ENCODE assay signal across 9 cellular contexts in the genomic region with DNA sequence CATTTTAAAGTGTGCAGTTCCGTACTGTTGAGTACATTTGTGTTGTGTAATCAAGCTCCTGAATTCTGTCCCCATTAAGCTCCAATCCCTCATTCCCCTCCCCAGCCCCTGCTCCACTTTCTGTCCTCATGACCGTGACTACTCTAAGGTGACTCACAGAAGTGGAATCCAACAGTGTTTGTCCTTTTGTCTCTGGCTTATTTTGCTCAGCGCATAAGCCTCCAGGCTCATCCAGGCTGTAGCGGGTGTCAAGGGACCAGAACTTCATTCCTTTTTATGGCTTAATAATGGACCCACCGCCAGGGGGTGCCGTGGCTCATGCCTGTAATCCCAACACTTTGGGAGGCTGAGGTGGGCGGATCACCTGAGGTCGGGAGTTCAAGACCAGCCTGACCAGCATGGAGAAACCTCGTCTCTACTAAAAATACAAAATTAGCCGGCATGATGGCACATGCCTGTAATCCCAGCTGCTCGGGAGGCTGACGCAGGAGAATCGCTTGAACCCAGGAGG. TPM values are rescaled to one million over a fixed set of nuclear protein-coding genes. Genes with fewer than 3 reads are reported as not detected.
DNase-seq lines count a peak whose midpoint lies in the region; TF ChIP-seq lines count a peak whose summit lies in the region.
"Not testable (repeated sequence)": the region's sequence is repeated elsewhere in the genome, so short reads cannot be mapped to it uniquely, and the experiment has no call there.
"Had no signal": no experiment of that assay in that cellular context is flagged by ENCODE, and none has a peak within 500 bp of the region (broad histone marks: within the 10 kb centered on the region; RNA-seq: fewer than 3 reads in every experiment).

No MANE protein-coding gene starts in this region.

- in situ Hi-C loops in ACHN (cut with HindIII; ENCODE audit: low pct_ligation_motif_present, low pct_unique_long_range_greater_than_20kb, low sequenced_read_pairs): not testable (repeated sequence)

- H3K27me3 ChIP-seq in breast epithelium: peaks cover 13 to 43% of the 10 kb centered on the region in 2 donors
- H3K27me3 ChIP-seq in cardiac muscle cell: peaks cover 16% of the 10 kb centered on the region

- not testable (repeated sequence) for H3K36me3 Mint-ChIP-seq in activated CD4-positive, alpha-beta T cell treated with anti-CD3 and anti-CD28 coated beads, Interleukin-2, amount 10 ng/mL, durations not matched to agents 24 days and 14 days (ENCODE audit: low read depth)

- intact Hi-C loops in OCI-LY7 (cut with micrococcal nuclease; ENCODE audit: unreplicated experiment); breast epithelium (cut with DNase I; ENCODE audit: low total_unique reads): not testable (repeated sequence)
- intact Hi-C loops in activated CD4-positive, alpha-beta T cell treated with anti-CD3 and anti-CD28 coated beads, Interleukin-2, amount 10 ng/mL, durations not matched to agents 24 days and 14 days (cut with micrococcal nuclease): loop anchor here (1.0 kb wide), 1 partner anchor 76 kb away; a partner anchor contains a TSS

- H3K4me1 ChIP-seq in OCI-LY7 (ENCODE audit: insufficient read depth, low read length, poor library complexity, severe bottlenecking) (peaks cover 17% of the 10 kb centered on the region), breast epithelium (peaks cover 0 to 11% of the 10 kb centered on the region in 2 donors), cardiac muscle cell (ENCODE audit: low read depth) (peaks cover 20% of the 10 kb centered on the region)

- H3K4me1 Mint-ChIP-seq in activated CD4-positive, alpha-beta T cell treated with anti-CD3 and anti-CD28 coated beads, Interleukin-2, amount 10 ng/mL, durations not matched to agents 24 days and 14 days: not testable (repeated sequence)

- H3K27ac ChIP-seq in OCI-LY7 (ENCODE audit: low read depth, low read length, poor library complexity, severe bottlenecking); breast epithelium; cardiac muscle cell: not testable (repeated sequence)

- not testable (repeated sequence) for H3K36me3 ChIP-seq in OCI-LY7 (ENCODE audit: insufficient read depth, low read length); breast epithelium; cardiac muscle cell

- H3K4me3 ChIP-seq in OCI-LY7 (ENCODE audit: low read depth, low read length, poor library complexity, severe bottlenecking); breast epithelium; cardiac muscle cell: not testable (repeated sequence)

- CTCF ChIA-PET in OCI-LY7 (lab: Charles Lee; ENCODE audit: unreplicated experiment): interaction anchor here (0.6 kb wide), 1 partner anchor 15 kb away, joined by 3 read pairs; no protein-coding TSS in a partner anchor

- H3K27ac Mint-ChIP-seq in activated CD4-positive, alpha-beta T cell treated with anti-CD3 and anti-CD28 coated beads, Interleukin-2, amount 10 ng/mL, durations not matched to agents 24 days and 14 days: peak overlapping the region; percentile 6

- H3K4me3 Mint-ChIP-seq in activated CD4-positive, alpha-beta T cell treated with anti-CD3 and anti-CD28 coated beads, Interleukin-2, amount 10 ng/mL, durations not matched to agents 24 days and 14 days: not testable (repeated sequence)

- not testable (repeated sequence) for H3K9me3 Mint-ChIP-seq in activated CD4-positive, alpha-beta T cell treated with anti-CD3 and anti-CD28 coated beads, Interleukin-2, amount 10 ng/mL, durations not matched to agents 24 days and 14 days

- not testable (repeated sequence) for BruUV-seq in OCI-LY7 (replicated peaks; lab: Mats Ljungman, UMichigan)

- H2AFZ ChIP-seq in OCI-LY7 (ENCODE audit: low read length): not testable (repeated sequence)

- H3K4me2 ChIP-seq in OCI-LY7 (ENCODE audit: low read length): not testable (repeated sequence)

- DNase-seq in ACHN (peak; percentile 99), GM04503 (ENCODE audit: low read depth) (peak; percentile 95), LHCN-M2 (ENCODE audit: low read depth) (peak; percentile 99), OCI-LY7 (ENCODE audit: low spot score) (peak; percentile 67), cardiac muscle cell (ENCODE audit: low read depth in 1 of 2, low spot score in 1 of 2) (peak; percentile 49 to 90), renal cortical epithelial cell (ENCODE audit: low read depth) (peak; percentile 98)
- peak; percentile 86 for DNase-seq in activated CD4-positive, alpha-beta T cell treated with anti-CD3 and anti-CD28 coated beads, Interleukin-2, amount 10 ng/mL, durations not matched to agents 24 days and 14 days
- not testable (repeated sequence) for DNase-seq in breast epithelium (ENCODE audit: low spot score in 2 of 2)

- not testable (repeated sequence) for H4K20me1 ChIP-seq in OCI-LY7 (ENCODE audit: insufficient read depth, low read length)

- POLR2A ChIA-PET in OCI-LY7 (lab: Charles Lee): interaction anchor here (0.7 to 1.0 kb wide), 2 partner anchors 9 to 27 kb away, joined by 3 to 6 read pairs; no protein-coding TSS in a partner anchor

- not testable (repeated sequence) for H3K79me2 ChIP-seq in OCI-LY7 (ENCODE audit: insufficient read depth, low read depth, low read length)

- TF ChIP-seq CTCF in OCI-LY7 (conservative IDR thresholded peaks at IDR 0.05; ENCODE audit: low read length): peak; percentile 73
- peak; percentile 27 to 44 (median 32) for TF ChIP-seq CTCF in breast epithelium (IDR thresholded peaks at IDR 0.05)
- peak; percentile 49 for TF ChIP-seq CTCF in cardiac muscle cell (IDR thresholded peaks at IDR 0.05; ENCODE audit: low read depth, low read length)

- H3K9me3 ChIP-seq in OCI-LY7 (ENCODE audit: low read length); breast epithelium; cardiac muscle cell (ENCODE audit: low read depth): not testable (repeated sequence)

- not testable (repeated sequence) for H3K9me2 ChIP-seq in OCI-LY7 (ENCODE audit: insufficient read depth, low read length)

- H3K27me3 Mint-ChIP-seq in activated CD4-positive, alpha-beta T cell treated with anti-CD3 and anti-CD28 coated beads, Interleukin-2, amount 10 ng/mL, durations not matched to agents 24 days and 14 days: peaks cover 24% of the 10 kb centered on the region

- not testable (repeated sequence) for TF ChIP-seq POLR2A in breast epithelium (IDR thresholded peaks at IDR 0.05)

RNA-seq across cellular contexts. Expression of a gene that starts 2.1 kb away (rescaled TPM):
- total RNA-seq in LHCN-M2 (2014; rRNA removed) (94.9 and 127 TPM in 2 replicates), OCI-LY7 (2022) (12.2 and 14.4 TPM in 2 replicates), breast epithelium (10 to 100 TPM; 23.6 to 30.2 (median 24.3) TPM), cardiac muscle cell (93.9 and 186 TPM in 2 replicates), renal cortical epithelial cell (65.8 and 74.7 TPM in 2 replicates)
- polyA plus RNA-seq in LHCN-M2 (2012): 60.7 TPM
- 9.5 and 15.9 TPM in 2 replicates for total RNA-seq in OCI-LY7 (2014; rRNA removed; shearing (Covaris generic))
- 27.7 and 30.2 TPM in 2 replicates for total RNA-seq in activated CD4-positive, alpha-beta T cell treated with anti-CD3 and anti-CD28 coated beads, Interleukin-2, amount 10 ng/mL, durations not matched to agents 24 days and 14 days
- 299 and 330 TPM in 2 replicates for polyA plus RNA-seq in cardiac muscle cell

RNA-seq across cellular contexts. Expression of a gene that starts 7.2 kb away (rescaled TPM):
- total RNA-seq in LHCN-M2 (2014; rRNA removed) (0.13 TPM in 1 of 2 replicates, not detected in the other), OCI-LY7 (2022) (0.42 and 0.52 TPM in 2 replicates), breast epithelium (1 to 10 TPM in 2 of 3 donors, not detected in 1; 2.6 to 4.2 TPM), cardiac muscle cell (0.12 and 0.74 TPM in 2 replicates), renal cortical epithelial cell (0.40 TPM in 1 of 2 replicates, not detected in the other)
- polyA plus RNA-seq in LHCN-M2 (2012): 0.13 TPM
- 0.16 and 0.28 TPM in 2 replicates for total RNA-seq in OCI-LY7 (2014; rRNA removed; shearing (Covaris generic))
- total RNA-seq in activated CD4-positive, alpha-beta T cell treated with anti-CD3 and anti-CD28 coated beads, Interleukin-2, amount 10 ng/mL, durations not matched to agents 24 days and 14 days: 6.4 and 6.8 TPM in 2 replicates
- 0.59 and 1.4 TPM in 2 replicates for polyA plus RNA-seq in cardiac muscle cell
- total RNA-seq: skeletal muscle tissue had no signal

RNA-seq across cellular contexts. Expression of a gene that starts 8.2 kb away (rescaled TPM):
- total RNA-seq in LHCN-M2 (2014; rRNA removed) (36.7 and 55.9 TPM in 2 replicates), OCI-LY7 (2022) (45.5 and 46.5 TPM in 2 replicates), breast epithelium (10 to 100 TPM; 29.9 to 35.7 (median 30.4) TPM), cardiac muscle cell (55.1 and 62.5 TPM in 2 replicates), renal cortical epithelial cell (23.1 and 73.8 TPM in 2 replicates)
- polyA plus RNA-seq in LHCN-M2 (2012): 40.7 TPM
- 44.8 and 51.3 TPM in 2 replicates for total RNA-seq in OCI-LY7 (2014; rRNA removed; shearing (Covaris generic))
- 38.5 and 56.3 TPM in 2 replicates for total RNA-seq in activated CD4-positive, alpha-beta T cell treated with anti-CD3 and anti-CD28 coated beads, Interleukin-2, amount 10 ng/mL, durations not matched to agents 24 days and 14 days
- 72.4 and 82.6 TPM in 2 replicates for polyA plus RNA-seq in cardiac muscle cell

RNA-seq across cellular contexts. Expression of a gene that starts 13.4 kb away (rescaled TPM):
- 5.1 and 7.0 TPM in 2 replicates for total RNA-seq in LHCN-M2 (2014; rRNA removed)
- 1.5 TPM for polyA plus RNA-seq in LHCN-M2 (2012)
- total RNA-seq in OCI-LY7 (2014; rRNA removed; shearing (Covaris generic)): 25.8 and 35.9 TPM in 2 replicates
- 52.6 and 57.9 TPM in 2 replicates for total RNA-seq in OCI-LY7 (2022)
- 6.9 and 8.0 TPM in 2 replicates for total RNA-seq in activated CD4-positive, alpha-beta T cell treated with anti-CD3 and anti-CD28 coated beads, Interleukin-2, amount 10 ng/mL, durations not matched to agents 24 days and 14 days
- total RNA-seq in breast epithelium: 1 to 10 TPM in 2 of 3 donors, under 1 TPM in 1; 0.48 to 2.9 (median 2.6) TPM
- total RNA-seq in cardiac muscle cell: 9.7 and 16.5 TPM in 2 replicates
- 3.6 and 4.2 TPM in 2 replicates for polyA plus RNA-seq in cardiac muscle cell
- total RNA-seq in renal cortical epithelial cell: 0.69 and 0.70 TPM in 2 replicates
- total RNA-seq: skeletal muscle tissue had no signal

RNA-seq across cellular contexts. Expression of a gene that starts 14.1 kb away (rescaled TPM):
- 10.7 and 19.2 TPM in 2 replicates for total RNA-seq in LHCN-M2 (2014; rRNA removed)
- 15.0 TPM for polyA plus RNA-seq in LHCN-M2 (2012)
- total RNA-seq in OCI-LY7 (2014; rRNA removed; shearing (Covaris generic)): 28.1 and 30.8 TPM in 2 replicates
- 56.3 and 57.9 TPM in 2 replicates for total RNA-seq in OCI-LY7 (2022)
- 13.1 and 20.9 TPM in 2 replicates for total RNA-seq in activated CD4-positive, alpha-beta T cell treated with anti-CD3 and anti-CD28 coated beads, Interleukin-2, amount 10 ng/mL, durations not matched to agents 24 days and 14 days
- 1 to 10 TPM; 4.3 to 7.5 (median 5.1) TPM for total RNA-seq in breast epithelium
- total RNA-seq in cardiac muscle cell: 31.6 and 47.5 TPM in 2 replicates
- polyA plus RNA-seq in cardiac muscle cell: 27.7 and 37.0 TPM in 2 replicates
- 10.5 and 24.1 TPM in 2 replicates for total RNA-seq in renal cortical epithelial cell
